ENCODE assay signal across 1 cellular context in the genomic region with DNA sequence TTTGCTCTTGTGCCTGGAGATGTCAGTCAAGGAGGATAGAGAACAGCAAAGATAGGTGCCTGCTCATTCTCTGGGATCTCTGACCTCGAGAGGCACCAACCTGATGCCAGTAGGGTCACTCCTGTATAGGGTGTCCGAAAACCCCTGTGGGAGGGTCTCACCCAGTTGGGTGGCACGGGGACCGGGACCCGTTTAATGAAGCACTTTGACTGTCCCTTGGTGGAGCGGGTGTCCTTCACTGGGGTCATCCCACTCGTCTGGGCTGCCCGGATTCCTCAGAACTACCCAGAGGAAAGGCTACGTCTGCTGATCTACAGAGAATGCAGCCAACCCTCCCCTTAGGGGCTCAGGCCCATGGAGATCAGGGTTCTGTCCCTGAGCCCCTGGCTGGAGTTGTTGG.
TF ChIP-seq lines count a peak whose summit lies in the region.

No MANE protein-coding gene starts in this region.

TF ChIP-seq in H1, 55 proteins besides CTCF, POLR2A, EP300 and RAD21 (continued from another document):
- TF ChIP-seq RXRA (IDR thresholded peaks at IDR 0.05; ENCODE audit: insufficient read depth, low read depth, low read length), result no peak
- TF ChIP-seq BCL11A (IDR thresholded peaks at IDR 0.05; ENCODE audit: low read depth in 2 of 2, low read length in 2 of 2), result no peak
- no peak for TF ChIP-seq GABPA (IDR thresholded peaks at IDR 0.05; ENCODE audit: borderline replicate concordance, insufficient read depth, low read length)
